12 cellular contexts compared by ENCODE assay signal in the genomic region with DNA sequence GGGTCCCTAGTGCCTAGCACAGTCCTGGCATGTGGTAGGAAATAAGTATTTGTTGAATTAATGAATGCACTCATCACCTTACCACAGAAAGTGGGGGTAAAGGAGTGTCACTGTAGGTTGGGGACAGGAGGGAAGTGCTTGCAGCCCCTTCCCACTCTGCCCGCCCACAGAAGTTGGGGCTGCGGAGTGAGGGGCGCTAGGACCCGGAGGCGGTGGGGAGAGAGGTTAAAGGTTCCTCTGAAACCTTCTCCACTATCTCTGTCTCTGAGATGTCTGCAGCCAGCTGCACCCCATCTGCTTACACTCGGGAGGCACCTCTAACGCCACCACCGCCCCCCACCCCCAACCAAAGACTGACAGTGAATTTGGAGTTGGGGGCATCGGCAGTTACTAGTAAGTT. TPM values are rescaled to one million over a fixed set of nuclear protein-coding genes. Genes with fewer than 3 reads are reported as not detected.
DNase-seq lines count a peak whose midpoint lies in the region; ATAC-seq, FAIRE-seq and TF ChIP-seq lines count a peak whose summit lies in the region.
"Had no signal": no experiment of that assay in that cellular context is flagged by ENCODE, and none has a peak within 500 bp of the region (broad histone marks: within the 10 kb centered on the region; RNA-seq: fewer than 3 reads in every experiment).

No MANE protein-coding gene starts in this region.

- no peak for FAIRE-seq in H1 (lab: Jason Lieb, UNC)
- FAIRE-seq: kidney had no signal

- TF ChIP-seq RAD21 in H1 (IDR thresholded peaks at IDR 0.05 in 1 of 2, conservative IDR thresholded peaks at IDR 0.05 in 1 of 2; ENCODE audit: low read depth in 2 of 2, low read length in 2 of 2): no peak

- BruUV-seq in PC-9 (replicated peaks; lab: Mats Ljungman, UMichigan): no TSS peak

- no peak overlapping the region for H4K5ac ChIP-seq in H1 (ENCODE audit: insufficient read length, low read depth, low read length)

- H3K27ac Mint-ChIP-seq in activated CD4-positive, alpha-beta T cell treated with anti-CD3 and anti-CD28 coated beads, Interleukin-2, amount 10 ng/mL, durations not matched to agents 24 days and 14 days: no peak overlapping the region
- H3K27ac Mint-ChIP-seq in osteocyte (ENCODE audit: unreplicated experiment): no peak overlapping the region

- no peak overlapping the region for H2AK5ac ChIP-seq in H1 (ENCODE audit: low read depth, low read length)

- H2BK12ac ChIP-seq in H1 (ENCODE audit: low read depth, low read length): no peak overlapping the region

- no peaks in the 10 kb centered on the region for H3F3A ChIP-seq in PC-9 (ENCODE audit: insufficient read depth, low read depth)

- TF ChIP-seq CTCF in PC-9 (conservative IDR thresholded peaks at IDR 0.05) (no peak), H1 (IDR thresholded peaks at IDR 0.05; ENCODE audit: control extremely low read depth in 1 of 3, insufficient read depth in 1 of 3, low read depth in 1 of 3, low read length in 3 of 3) (no peak), osteocyte (IDR thresholded peaks at IDR 0.05) (no peak)

- H3K4me2 ChIP-seq in PC-9 (peak overlapping the region; percentile 93), H1 (ENCODE audit: insufficient read depth in 1 of 2, low read depth in 2 of 2, low read length in 2 of 2) (peak overlapping the region; percentile 66 to 98)

- H3K79me1 ChIP-seq in H1 (ENCODE audit: low read depth, low read length): no peaks in the 10 kb centered on the region

- H4K8ac ChIP-seq in H1 (ENCODE audit: extremely low read depth, insufficient read depth, low read length): no peak overlapping the region

- no peaks in the 10 kb centered on the region for H3K36me3 Mint-ChIP-seq in activated CD4-positive, alpha-beta T cell treated with anti-CD3 and anti-CD28 coated beads, Interleukin-2, amount 10 ng/mL, durations not matched to agents 24 days and 14 days (ENCODE audit: low read depth)
- no peaks in the 10 kb centered on the region for H3K36me3 Mint-ChIP-seq in osteocyte (ENCODE audit: unreplicated experiment)

- no peak overlapping the region for H2AFZ ChIP-seq in PC-9
- no peak overlapping the region for H2AFZ ChIP-seq in H1 (ENCODE audit: low read length)

- DNase-seq in activated CD4-positive, alpha-beta T cell treated with anti-CD3 and anti-CD28 coated beads, Interleukin-2, amount 10 ng/mL, durations not matched to agents 24 days and 14 days: no peak
- DNase-seq in activated CD4-positive, alpha-beta T cell treated with anti-CD3 and anti-CD28 coated beads, Interleukin-2, amount 50 U/mL, for 1 hour: no peak
- DNase-seq in PC-9 (no peak), H1 (ENCODE audit: low read depth in 1 of 2, low spot score in 2 of 2) (no peak), osteocyte (ENCODE audit: extremely low spot score, unreplicated experiment) (no peak), SIG-M5 treated with dmso at 0.1 percent for 504 hours (lab: John Stamatoyannopoulos, UW; ENCODE audit: unreplicated experiment) (no peak)
- DNase-seq in stimulated activated CD4-positive, alpha-beta T cell treated with anti-CD3 and anti-CD28 coated beads, Interleukin-2, amount 100 ng/mL, for 48 hours: no peak
- DNase-seq: cortex of kidney, kidney, NCI-H2081 treated with DMSO at 0.1 percent for 48 hours, upper lobe of right lung had no signal

- H3K27me3 Mint-ChIP-seq in activated CD4-positive, alpha-beta T cell treated with anti-CD3 and anti-CD28 coated beads, Interleukin-2, amount 10 ng/mL, durations not matched to agents 24 days and 14 days: peaks cover 68% of the 10 kb centered on the region
- peaks cover 10% of the 10 kb centered on the region for H3K27me3 Mint-ChIP-seq in osteocyte (ENCODE audit: unreplicated experiment)

- TF ChIP-seq EP300 in H1 (IDR thresholded peaks at IDR 0.05; ENCODE audit: borderline replicate concordance in 1 of 2, low read depth in 2 of 2, low read length in 2 of 2): no peak

- no peaks in the 10 kb centered on the region for H3K79me2 ChIP-seq in PC-9 (ENCODE audit: low read depth)
- H3K79me2 ChIP-seq in H1 (ENCODE audit: control insufficient read depth in 1 of 2, insufficient read depth in 2 of 2, low read length in 2 of 2): no peaks in the 10 kb centered on the region

- no peaks in the 10 kb centered on the region for H3K9me3 ChIP-seq in PC-9 (ENCODE audit: insufficient read depth, low read depth)
- no peaks in the 10 kb centered on the region for H3K9me3 ChIP-seq in H1 (ENCODE audit: insufficient read depth in 2 of 2, low read depth in 1 of 2, low read length in 1 of 2)
- H3K9me3 ChIP-seq: upper lobe of right lung had no signal

- H2BK120ac ChIP-seq in H1 (replicated peaks; ENCODE audit: low read depth, low read length): no peak overlapping the region

- H3K4me1 ChIP-seq in PC-9 (replicated peaks; ENCODE audit: insufficient read depth): 0 out of 2 replicates have a peak, but pooled peaks cover 10% of the 10 kb centered on the region
- peaks cover 6 to 25% (median 10%) of the 10 kb centered on the region in 4 experiments; a peak in 6 of 7 replicates for H3K4me1 ChIP-seq in H1 (replicated peaks in 1 of 4; ENCODE audit: control insufficient read depth in 3 of 4, insufficient read depth in 4 of 4, low read length in 3 of 4)

- H2BK20ac ChIP-seq in H1 (ENCODE audit: low read length): 0 out of 2 replicates have a peak overlapping the region, but pooled peaks have one; percentile 0

- 16% methylated on average over 9 of the region's 9 CpGs; no CpG with 5 or more reads in 1 of the 2 experiments for WGBS in H1 (ENCODE audit: extremely low coverage in 1 of 2, insufficient coverage in 1 of 2, insufficient read length in 1 of 2, insufficient replicate concordance in 2 of 2, low coverage in 1 of 2, low lambda C conversion rate in 2 of 2, missing lambda C conversion rate in 1 of 2), 2 experiments

- no peak overlapping the region for H3K56ac ChIP-seq in H1 (replicated peaks; ENCODE audit: insufficient read length, low read depth, low read length)

- no peak overlapping the region for H4K91ac ChIP-seq in H1 (replicated peaks; ENCODE audit: insufficient read length, low read length)

- H3K36me3 ChIP-seq in PC-9 (ENCODE audit: low read depth) (no peaks in the 10 kb centered on the region), H1 (ENCODE audit: control insufficient read depth in 2 of 4, insufficient read depth in 4 of 4, low read length in 3 of 4) (no peaks in the 10 kb centered on the region; a peak in 1 of 8 replicates)
- H3K36me3 ChIP-seq: upper lobe of right lung had no signal

- CTCF ChIA-PET in PC-9 (lab: Charles Lee) (no interaction called here), H1 (lab: Charles Lee; ENCODE audit: partially characterized antibody) (no interaction called here)

- no peak overlapping the region for H3K14ac ChIP-seq in H1 (ENCODE audit: insufficient read length)

- H3K27me3 ChIP-seq in PC-9 (ENCODE audit: insufficient read depth, low read depth): peaks cover 11% of the 10 kb centered on the region; the same call in 1 of the 2 replicates
- peaks cover 39 to 97% (median 82%) of the 10 kb centered on the region in 4 experiments for H3K27me3 ChIP-seq in H1 (replicated peaks in 1 of 4; ENCODE audit: control insufficient read depth in 3 of 4, extremely low read depth in 1 of 4, insufficient read depth in 3 of 4, low read length in 3 of 4)

- H3K23me2 ChIP-seq in H1 (ENCODE audit: low read depth, low read length): peaks cover 17% of the 10 kb centered on the region

- intact Hi-C loops in activated CD4-positive, alpha-beta T cell treated with anti-CD3 and anti-CD28 coated beads, Interleukin-2, amount 10 ng/mL, durations not matched to agents 24 days and 14 days (cut with micrococcal nuclease): loop anchor here (5.0 kb wide), 1 partner anchor 115 kb away; no protein-coding TSS in a partner anchor
- intact Hi-C loops in PC-9 (cut with micrococcal nuclease; ENCODE audit: unreplicated experiment): no loop called here

- no peaks in the 10 kb centered on the region for H3K9me3 Mint-ChIP-seq in activated CD4-positive, alpha-beta T cell treated with anti-CD3 and anti-CD28 coated beads, Interleukin-2, amount 10 ng/mL, durations not matched to agents 24 days and 14 days
- H3K9me3 Mint-ChIP-seq in osteocyte (ENCODE audit: unreplicated experiment): no peaks in the 10 kb centered on the region

- no peak for ATAC-seq in GM21515 (IDR thresholded peaks at IDR 0.05; ENCODE audit: unreplicated experiment)

- no peak overlapping the region for H3K23ac ChIP-seq in H1 (ENCODE audit: insufficient read length)

- no peak overlapping the region for H3K18ac ChIP-seq in H1 (ENCODE audit: extremely low read depth, low read length)

- no peaks in the 10 kb centered on the region for H3K9me2 ChIP-seq in PC-9 (ENCODE audit: insufficient read depth)

- no peak overlapping the region for H3K4ac ChIP-seq in H1 (replicated peaks; ENCODE audit: insufficient read length, low read depth, low read length)

- no peak overlapping the region; the same call in 1 of the 2 replicates for H2BK15ac ChIP-seq in H1 (ENCODE audit: low read length)

- H3K4me3 Mint-ChIP-seq in activated CD4-positive, alpha-beta T cell treated with anti-CD3 and anti-CD28 coated beads, Interleukin-2, amount 10 ng/mL, durations not matched to agents 24 days and 14 days: peak overlapping the region; percentile 82
- H3K4me3 Mint-ChIP-seq in osteocyte (ENCODE audit: unreplicated experiment): peak overlapping the region; percentile 73

- POLR2A ChIA-PET in PC-9 (lab: Charles Lee; ENCODE audit: unreplicated experiment) (no interaction called here), H1 (lab: Charles Lee; ENCODE audit: partially characterized antibody) (interaction anchor here (1.1 to 1.5 kb wide), 3 partner anchors 9 to 191 kb away, joined by 3 to 5 read pairs (median 3); no protein-coding TSS in a partner anchor)

- H2BK5ac ChIP-seq in H1 (ENCODE audit: low read depth, low read length): no peak overlapping the region

- H3K27ac ChIP-seq in PC-9: no peak overlapping the region
- H3K27ac ChIP-seq in H1 (ENCODE audit: low read depth, low read length): no peak overlapping the region
- H3K27ac ChIP-seq: upper lobe of right lung had no signal

- H3K4me3 ChIP-seq in PC-9: peak overlapping the region; percentile 71; the same call in 1 of the 2 replicates
- peak overlapping the region; percentile 72 to 84 (median 82) for H3K4me3 ChIP-seq in H1 (ENCODE audit: extremely low read depth in 1 of 4, insufficient read depth in 2 of 4, low read depth in 3 of 4, low read length in 4 of 4)

- TF ChIP-seq POLR2A in H1 (IDR thresholded peaks at IDR 0.05; ENCODE audit: control extremely low read depth in 1 of 2, low read depth in 2 of 2, low read length in 2 of 2): no peak

- H3K4me1 Mint-ChIP-seq in activated CD4-positive, alpha-beta T cell treated with anti-CD3 and anti-CD28 coated beads, Interleukin-2, amount 10 ng/mL, durations not matched to agents 24 days and 14 days: peaks cover 11% of the 10 kb centered on the region
- peaks cover 15% of the 10 kb centered on the region for H3K4me1 Mint-ChIP-seq in osteocyte (ENCODE audit: unreplicated experiment)

- no peaks in the 10 kb centered on the region for H4K20me1 ChIP-seq in PC-9 (ENCODE audit: insufficient read depth)
- peaks cover 0 to 3% of the 10 kb centered on the region in 2 experiments for H4K20me1 ChIP-seq in H1 (replicated peaks in 1 of 2; ENCODE audit: control insufficient read depth in 1 of 2, insufficient read depth in 2 of 2, low read length in 2 of 2)

- no peak overlapping the region for H3K9ac ChIP-seq in H1 (replicated peaks in 1 of 4; ENCODE audit: extremely low read depth in 1 of 4, low read depth in 3 of 4, low read length in 3 of 4)

RNA-seq across cellular contexts. Expression of a gene that starts 1.4 kb away (rescaled TPM):
- total RNA-seq in activated CD4-positive, alpha-beta T cell treated with anti-CD3 and anti-CD28 coated beads, Interleukin-2, amount 10 ng/mL, durations not matched to agents 24 days and 14 days: 0.05 TPM in 1 of 2 replicates, not detected in the other
- total RNA-seq in PC-9 (2021) (0.98 and 1.1 TPM in 2 replicates), osteocyte (2.3 TPM in 2 replicates)
- total RNA-seq in H1 (2021; fragmentation: NEBNext Ultra II Directional; extraction: Animal tissue kit (Norgen Biotek cat#: 25700)): 0.90 and 2.0 TPM in 2 replicates
- polyA plus RNA-seq in H1 (2011; rRNA removed): 0.33 and 0.60 TPM in 2 replicates
- polyA plus RNA-seq in H1 (2011; cell fraction: cytosol; rRNA removed): 0.56 TPM
- 1.9 TPM for polyA plus RNA-seq in H1 (2011; cell fraction: nucleus; rRNA removed)
- polyA plus RNA-seq in H1 (2012, experiment 1 of 2): 0.52 to 1.2 TPM (median 0.84 TPM) in 4 replicates
- polyA plus RNA-seq in H1 (2012, experiment 2 of 2): 0.05 TPM
- polyA plus RNA-seq in H1 (2013, experiment 1 of 2): 0.30 TPM
- polyA plus RNA-seq in H1 (2013, experiment 2 of 2): 0.28 TPM
- 0.59 and 0.95 TPM in 2 replicates for polyA minus RNA-seq in H1 (2011; rRNA and poly(A)+ RNA removed)
- 0.59 TPM for polyA minus RNA-seq in H1 (2011; cell fraction: cytosol; rRNA and poly(A)+ RNA removed)
- polyA minus RNA-seq in H1 (2011; cell fraction: nucleus; rRNA and poly(A)+ RNA removed): 1.1 TPM
